Comparison of ENCODE assay signal across 21 cellular contexts in genomic region chr10:109831846-109832245, GRCh38.
"Had no signal": no experiment of that assay in that cellular context is flagged by ENCODE, and none has a peak within 500 bp of the region (broad histone marks: within the 10 kb centered on the region; RNA-seq: fewer than 3 reads in every experiment).

No MANE protein-coding gene starts in this region.

- DNase-seq: IMR-90, Karpas-422, KG1, MG63, NCI-H1092, NCI-H1105 treated with DMSO at 0.1 percent for 48 hours, NCI-H1417 treated with DMSO at 0.1 percent for 48 hours, NCI-H146, NCI-H187, NCI-H2029, NCI-H2081 treated with DMSO at 0.1 percent for 48 hours, NCI-H2171, NCI-H226, NCI-H446, NCI-H510A, NCI-H524 treated with DMSO at 0.1 percent for 48 hours, NCI-H69, NCI-H774, SHP77 treated with DMSO at 0.1 percent for 48 hours, SJCRH30 had no signal

- H3K4me3 ChIP-seq: MG63, SJCRH30 had no signal

- H3K36me3 ChIP-seq: MG63, SJCRH30 had no signal

- H3K27me3 ChIP-seq: MG63, SJCRH30 had no signal

- H3K27ac ChIP-seq: RWPE1, SJCRH30 had no signal

- H3K9me3 ChIP-seq: MG63, SJCRH30 had no signal
